ENCODE assay signal across 1 cellular context in genomic region chr22:30219668-30220278, GRCh38.
TF ChIP-seq lines count a peak whose summit lies in the region.

No MANE protein-coding gene starts in this region.

TF ChIP-seq in HepG2, 621 proteins besides CTCF, POLR2A, EP300 and RAD21:
- TF ChIP-seq KDM4B (CRISPR knock-in tag; IDR thresholded peaks at IDR 0.05) (no peak), NAIF1 (CRISPR knock-in tag; IDR thresholded peaks at IDR 0.05; ENCODE audit: borderline replicate concordance) (no peak), ELF4 (CRISPR knock-in tag; IDR thresholded peaks at IDR 0.05; ENCODE audit: borderline replicate concordance) (no peak), ZNF577 (CRISPR knock-in tag; IDR thresholded peaks at IDR 0.05; ENCODE audit: borderline replicate concordance, low read depth) (no peak), ZZZ3 (CRISPR knock-in tag; IDR thresholded peaks at IDR 0.05; ENCODE audit: borderline replicate concordance) (no peak), HMG20B (CRISPR knock-in tag; conservative IDR thresholded peaks at IDR 0.05) (no peak), ZNF12 (CRISPR knock-in tag; IDR thresholded peaks at IDR 0.05) (no peak), ZKSCAN5 (CRISPR knock-in tag; IDR thresholded peaks at IDR 0.05) (no peak), HIVEP1 (CRISPR knock-in tag; IDR thresholded peaks at IDR 0.05) (no peak), TOE1 (CRISPR knock-in tag; IDR thresholded peaks at IDR 0.05) (no peak), ZNF776 (CRISPR knock-in tag; IDR thresholded peaks at IDR 0.05) (no peak), MEIS1 (CRISPR knock-in tag; IDR thresholded peaks at IDR 0.05; ENCODE audit: borderline replicate concordance) (no peak), ZC3H13 (CRISPR knock-in tag; IDR thresholded peaks at IDR 0.05) (no peak), ZBTB7B (CRISPR knock-in tag; IDR thresholded peaks at IDR 0.05) (no peak), RBM39 (IDR thresholded peaks at IDR 0.05; ENCODE audit: low read depth, low read length, poor library complexity, severe bottlenecking) (no peak), ZNF775 (CRISPR knock-in tag; IDR thresholded peaks at IDR 0.05; ENCODE audit: borderline replicate concordance) (no peak)
